Comparison of ENCODE assay signal across 8 cellular contexts in the genomic region with DNA sequence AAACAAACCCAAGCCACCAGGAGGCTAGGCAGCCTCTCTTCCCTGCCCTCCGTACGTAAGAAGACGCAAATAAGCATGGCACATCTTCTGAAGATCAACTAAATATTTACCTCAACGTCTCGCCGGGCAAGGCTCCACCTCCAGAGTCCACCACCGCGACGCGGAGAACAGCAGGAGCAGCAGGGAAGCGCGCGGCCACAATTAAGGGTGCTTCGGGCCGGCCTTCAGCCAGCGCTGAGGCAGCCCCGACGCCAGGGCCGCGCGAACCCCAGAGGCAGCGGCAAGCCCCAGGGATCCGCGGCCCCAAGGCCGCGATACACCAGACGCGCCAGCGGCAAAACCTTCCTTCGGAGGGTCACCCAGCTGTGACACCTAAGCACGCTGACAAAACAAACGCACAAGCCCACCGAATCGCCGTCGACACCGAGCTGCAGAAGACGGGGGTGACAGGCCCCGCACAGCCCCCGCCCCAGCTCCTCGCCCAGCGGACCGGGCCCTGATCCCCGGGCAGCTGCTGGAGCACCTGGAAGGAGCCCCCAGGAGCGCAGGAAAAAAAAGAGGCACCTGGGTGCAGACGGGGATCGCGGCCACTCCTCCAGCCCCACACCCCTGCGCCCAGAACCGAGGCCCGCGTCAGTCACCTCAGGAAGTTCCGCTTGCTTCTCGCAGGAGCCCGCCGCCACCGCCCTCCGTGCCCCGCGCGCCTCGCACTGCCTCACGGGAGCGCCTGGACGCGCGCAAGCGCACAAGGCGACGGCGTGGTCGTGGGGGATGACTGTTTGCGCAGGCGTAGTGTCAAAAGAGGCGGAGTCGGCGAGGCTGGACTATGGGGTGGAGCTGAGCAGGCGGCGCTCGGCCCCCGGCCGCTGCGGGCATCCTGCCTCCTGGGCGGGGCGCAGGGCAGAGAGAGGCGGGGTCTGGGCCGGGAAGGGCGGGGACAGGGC. TPM values are rescaled to one million over a fixed set of nuclear protein-coding genes. Genes with fewer than 3 reads are reported as not detected.
DNase-seq lines count a peak whose midpoint lies in the region; ATAC-seq and TF ChIP-seq lines count a peak whose summit lies in the region.

A gene with protein sequence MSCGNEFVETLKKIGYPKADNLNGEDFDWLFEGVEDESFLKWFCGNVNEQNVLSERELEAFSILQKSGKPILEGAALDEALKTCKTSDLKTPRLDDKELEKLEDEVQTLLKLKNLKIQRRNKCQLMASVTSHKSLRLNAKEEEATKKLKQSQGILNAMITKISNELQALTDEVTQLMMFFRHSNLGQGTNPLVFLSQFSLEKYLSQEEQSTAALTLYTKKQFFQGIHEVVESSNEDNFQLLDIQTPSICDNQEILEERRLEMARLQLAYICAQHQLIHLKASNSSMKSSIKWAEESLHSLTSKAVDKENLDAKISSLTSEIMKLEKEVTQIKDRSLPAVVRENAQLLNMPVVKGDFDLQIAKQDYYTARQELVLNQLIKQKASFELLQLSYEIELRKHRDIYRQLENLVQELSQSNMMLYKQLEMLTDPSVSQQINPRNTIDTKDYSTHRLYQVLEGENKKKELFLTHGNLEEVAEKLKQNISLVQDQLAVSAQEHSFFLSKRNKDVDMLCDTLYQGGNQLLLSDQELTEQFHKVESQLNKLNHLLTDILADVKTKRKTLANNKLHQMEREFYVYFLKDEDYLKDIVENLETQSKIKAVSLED (minus strand): TSS at position 712 of the 944 bp plus-strand sequence. CDS start 1,175 bp downstream, outside the sequence.
POLN (minus strand) TSS at position 712 of the 944 bp plus-strand sequence. CDS start 12,890 bp downstream, outside the sequence.

- peak within 1 kb of the TSS; percentile 85 for H3K4me3 Mint-ChIP-seq in chondrocyte (ENCODE audit: unreplicated experiment)

- peak within 1 kb of the TSS; percentile 60 for H3K27ac ChIP-seq in layer of hippocampus (ENCODE audit: low read depth, low read length)

- TF ChIP-seq CTCF in chondrocyte (IDR thresholded peaks at IDR 0.05) = peak; percentile 36

- no peaks in the 10 kb centered on the region for H3K27me3 Mint-ChIP-seq in chondrocyte (ENCODE audit: low read depth)

- H3K27ac Mint-ChIP-seq in chondrocyte (ENCODE audit: unreplicated experiment) = peak within 1 kb of the TSS; percentile 77

- peaks cover 1% of the 10 kb centered on the region for H3K36me3 Mint-ChIP-seq in chondrocyte (ENCODE audit: low read depth)

- H3K9me3 Mint-ChIP-seq in chondrocyte (ENCODE audit: low read depth) = no peaks in the 10 kb centered on the region

- no peaks in the 10 kb centered on the region for H3K27me3 ChIP-seq in layer of hippocampus (ENCODE audit: control insufficient read depth, insufficient read depth, low read length)

- DNase-seq in AG20443 (ENCODE audit: low spot score) (peak; percentile 100), NCI-H446 treated with DMSO at 0.1 percent for 48 hours (lab: John Stamatoyannopoulos, UW) (peak; percentile 76), chondrocyte (ENCODE audit: low spot score) (peak; percentile 99)
- DNase-seq in activated CD4-positive, alpha-beta T cell treated with anti-CD3 and anti-CD28 coated beads for 1 hour = peak; percentile 99
- peak; percentile 97 to 99 (median 98) for DNase-seq in stimulated activated CD4-positive, alpha-beta T cell treated with anti-CD3 and anti-CD28 coated beads, Interleukin-1b, Interleukin-23, amount 100 ng/mL, for 24 hours (ENCODE audit: low read depth in 4 of 4, low spot score in 1 of 4)

- H3K4me1 Mint-ChIP-seq in chondrocyte (ENCODE audit: low read depth) = peaks cover 53% of the 10 kb centered on the region

- ATAC-seq in GM19043 (IDR thresholded peaks at IDR 0.05; ENCODE audit: low read depth, unreplicated experiment) = peak; percentile 86
- peak; percentile 91 for ATAC-seq in HG03354 (IDR thresholded peaks at IDR 0.05; ENCODE audit: poor library complexity, severe bottlenecking, unreplicated experiment)

RNA-seq across cellular contexts. Expression of the first gene that starts in this region (rescaled TPM):
- 8.6 to 12.5 TPM (median 10.0 TPM) in 3 replicates for total RNA-seq in chondrocyte

RNA-seq across cellular contexts. Expression of gene POLN, which starts in this region (rescaled TPM):
- total RNA-seq in chondrocyte = 3.8 to 9.1 TPM (median 5.5 TPM) in 3 replicates

Comparison
In these comparisons a context has a peak if more than half of its experiments do, and no peak if none do; other contexts are left out.
1. Peak in every context shown above with its lines: DNase-seq, ATAC-seq and H3K27ac ChIP-seq.